ENCODE assay signal across 15 cellular contexts in the genomic region with DNA sequence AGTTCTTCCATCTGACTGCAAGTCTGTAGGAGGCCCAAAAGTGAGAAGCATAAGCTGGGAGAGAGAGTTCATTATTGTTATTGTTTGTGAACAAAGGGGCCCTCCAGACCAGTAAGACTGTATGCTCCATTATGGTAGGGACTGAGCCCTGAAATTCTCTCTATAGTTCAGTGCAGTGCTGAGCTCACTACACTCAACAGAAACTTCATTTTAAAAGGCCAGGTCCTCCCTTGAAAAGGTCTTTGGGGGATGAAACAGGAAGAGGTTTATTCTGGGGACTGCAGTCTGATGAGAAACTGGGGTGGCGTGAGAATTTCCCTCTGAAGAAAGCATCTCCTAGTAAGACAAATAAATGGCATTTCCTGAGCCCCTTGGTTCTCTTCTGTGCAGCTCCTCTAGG. TPM values are rescaled to one million over a fixed set of nuclear protein-coding genes. Genes with fewer than 3 reads are reported as not detected.
DNase-seq lines count a peak whose midpoint lies in the region; TF ChIP-seq lines count a peak whose summit lies in the region.
"Had no signal": no experiment of that assay in that cellular context is flagged by ENCODE, and none has a peak within 500 bp of the region (broad histone marks: within the 10 kb centered on the region; RNA-seq: fewer than 3 reads in every experiment).

No MANE protein-coding gene starts in this region.

- WGBS in mesenchymal stem cell = 71% methylated on average over 1 of the region's 1 CpG

- H3K27ac ChIP-seq in 22Rv1 = peak overlapping the region; percentile 26; the same call in 1 of the 2 replicates
- peak overlapping the region; percentile 38 for H3K27ac ChIP-seq in DOHH2 (ENCODE audit: low read depth, low read length)
- H3K27ac ChIP-seq in mesenchymal stem cell (ENCODE audit: low read length, poor library complexity, severe bottlenecking) = no peak overlapping the region
- H3K27ac ChIP-seq: C4-2B, SJSA1 had no signal

- H3K4me1 ChIP-seq in DOHH2 (ENCODE audit: control insufficient read depth, low read length) = peaks cover 33% of the 10 kb centered on the region
- H3K4me1 ChIP-seq in mesenchymal stem cell (ENCODE audit: control insufficient read depth, insufficient read depth, low read depth, low read length) = peaks cover 4% of the 10 kb centered on the region

- H3K23ac ChIP-seq in mesenchymal stem cell (ENCODE audit: low read length in 2 of 2) = no peak overlapping the region

- H3K14ac ChIP-seq in mesenchymal stem cell (ENCODE audit: low read length in 2 of 2) = peak overlapping the region in 1 of 2 experiments; percentile 10

- H3K18ac ChIP-seq in mesenchymal stem cell (ENCODE audit: low read depth in 1 of 2, low read length in 2 of 2) = peak overlapping the region in 1 of 2 experiments; percentile 50

- no peak overlapping the region for H2AK5ac ChIP-seq in mesenchymal stem cell (ENCODE audit: low read length, severe bottlenecking)

- H3K4me2 ChIP-seq in DOHH2 (ENCODE audit: low read length) (peak overlapping the region; percentile 36), mesenchymal stem cell (ENCODE audit: low read length, poor library complexity, severe bottlenecking) (no peak overlapping the region)

- H2BK12ac ChIP-seq in mesenchymal stem cell (ENCODE audit: low read length in 2 of 2) = peak overlapping the region in 1 of 2 experiments; percentile 51

- H3K36me3 ChIP-seq in DOHH2 (ENCODE audit: control insufficient read depth, low read length) (peaks cover 42% of the 10 kb centered on the region), mesenchymal stem cell (ENCODE audit: control insufficient read depth in 1 of 2, insufficient read depth in 2 of 2, low read depth in 1 of 2, low read length in 2 of 2) (peaks cover 30 to 36% of the 10 kb centered on the region in 2 experiments)

- H4K20me1 ChIP-seq in DOHH2 (ENCODE audit: control insufficient read depth, insufficient read depth, low read depth, low read length) = no peaks in the 10 kb centered on the region

- no peaks in the 10 kb centered on the region for H3K36me3 Mint-ChIP-seq in activated naive CD8-positive, alpha-beta T cell
- H3K36me3 Mint-ChIP-seq in progenitor cell of endocrine pancreas (ENCODE audit: insufficient read depth) = peaks cover 1% of the 10 kb centered on the region

- no peak overlapping the region for H2BK15ac ChIP-seq in mesenchymal stem cell (ENCODE audit: low read depth, poor library complexity, severe bottlenecking)

- peaks cover 21% of the 10 kb centered on the region for H3K4me1 Mint-ChIP-seq in activated naive CD8-positive, alpha-beta T cell (ENCODE audit: low read depth)
- peaks cover 1% of the 10 kb centered on the region for H3K4me1 Mint-ChIP-seq in progenitor cell of endocrine pancreas (ENCODE audit: low read depth)

- H2AFZ ChIP-seq in mesenchymal stem cell (ENCODE audit: low read depth, low read length) = no peak overlapping the region

- H3K4me3 ChIP-seq in DOHH2 (ENCODE audit: low read length) (no peak overlapping the region), mesenchymal stem cell (ENCODE audit: insufficient read depth in 1 of 2, low read depth in 1 of 2, low read length in 2 of 2) (no peak overlapping the region)
- H3K4me3 ChIP-seq: SJSA1, stomach had no signal

- H2BK120ac ChIP-seq in mesenchymal stem cell (ENCODE audit: low read depth, low read length) = no peak overlapping the region

- no peaks in the 10 kb centered on the region for H3K27me3 Mint-ChIP-seq in activated naive CD8-positive, alpha-beta T cell
- no peaks in the 10 kb centered on the region for H3K27me3 Mint-ChIP-seq in progenitor cell of endocrine pancreas

- no peak overlapping the region for H3K4me3 Mint-ChIP-seq in activated naive CD8-positive, alpha-beta T cell
- H3K4me3 Mint-ChIP-seq in progenitor cell of endocrine pancreas (ENCODE audit: low read depth) = no peak overlapping the region

- no peak overlapping the region for H2BK5ac ChIP-seq in mesenchymal stem cell (ENCODE audit: low read depth, low read length, poor library complexity, severe bottlenecking)

- no peak overlapping the region for H4K8ac ChIP-seq in mesenchymal stem cell (ENCODE audit: low read length)

- peaks cover 23% of the 10 kb centered on the region for H3F3A ChIP-seq in DOHH2 (ENCODE audit: control insufficient read depth, insufficient read depth)

- H3K9me3 ChIP-seq in DOHH2 (ENCODE audit: control insufficient read depth, insufficient read depth, low read length) (no peaks in the 10 kb centered on the region), mesenchymal stem cell (ENCODE audit: control insufficient read depth, low read length) (no peaks in the 10 kb centered on the region)
- H3K9me3 ChIP-seq: SJSA1, stomach had no signal

- H3K79me1 ChIP-seq in mesenchymal stem cell (replicated peaks; ENCODE audit: low read length, poor library complexity, severe bottlenecking) = peaks cover 1% of the 10 kb centered on the region

- H3K27me3 ChIP-seq in DOHH2 (ENCODE audit: control insufficient read depth, low read length) (no peaks in the 10 kb centered on the region), mesenchymal stem cell (ENCODE audit: control insufficient read depth in 1 of 2, insufficient read depth in 1 of 2, low read length in 2 of 2) (no peaks in the 10 kb centered on the region)
- H3K27me3 ChIP-seq: SJSA1, stomach had no signal

- no peak for TF ChIP-seq CTCF in 22Rv1 (IDR thresholded peaks at IDR 0.05)
- no peak for TF ChIP-seq CTCF in DOHH2 (IDR thresholded peaks at IDR 0.05; ENCODE audit: low read depth, low read length, poor library complexity, severe bottlenecking)
- TF ChIP-seq CTCF in progenitor cell of endocrine pancreas (IDR thresholded peaks at IDR 0.05; ENCODE audit: unreplicated experiment) = no peak

- H3K27ac Mint-ChIP-seq in activated naive CD8-positive, alpha-beta T cell = peak overlapping the region; percentile 76
- H3K27ac Mint-ChIP-seq in progenitor cell of endocrine pancreas = no peak overlapping the region

- H3K9me2 ChIP-seq in DOHH2 (replicated peaks; ENCODE audit: control insufficient read depth, low read length) = no peaks in the 10 kb centered on the region

- no peak overlapping the region for H3K4ac ChIP-seq in mesenchymal stem cell (ENCODE audit: low read depth in 1 of 2, low read length in 2 of 2)

- H3K79me2 ChIP-seq in DOHH2 (ENCODE audit: control insufficient read depth, low read length) = peaks cover 14% of the 10 kb centered on the region

- DNase-seq in mesenchymal stem cell = no peak
- no peak for DNase-seq in NOMO-1 (lab: John Stamatoyannopoulos, UW; ENCODE audit: unreplicated experiment in 2 of 2)
- DNase-seq in dermis blood vessel endothelial cell = no peak
- no peak for DNase-seq in NCI-H2029 treated with DMSO at 0.1 percent for 48 hours (lab: John Stamatoyannopoulos, UW)
- no peak for DNase-seq in progenitor cell of endocrine pancreas (ENCODE audit: low spot score, unreplicated experiment)
- DNase-seq: GF-D8; NCI-H1694; NCI-H774; stimulated activated CD4-positive, alpha-beta T cell treated with anti-CD3 and anti-CD28 coated beads, Interleukin-2, amount 100 ng/mL, for 48 hours; stomach had no signal

- peak overlapping the region; percentile 46 for H4K91ac ChIP-seq in mesenchymal stem cell (ENCODE audit: low read length)

- H3K9me3 Mint-ChIP-seq in activated naive CD8-positive, alpha-beta T cell (ENCODE audit: low read depth) = no peaks in the 10 kb centered on the region
- no peaks in the 10 kb centered on the region for H3K9me3 Mint-ChIP-seq in progenitor cell of endocrine pancreas (ENCODE audit: low read depth)

- no peak overlapping the region for H3K9ac ChIP-seq in mesenchymal stem cell (ENCODE audit: low read length)

RNA-seq across cellular contexts. Expression of a gene that starts 5.5 kb away (rescaled TPM):
- polyA plus RNA-seq in mesenchymal stem cell (2013, experiment 1 of 2) = 15.0 TPM
- 14.1 TPM for polyA plus RNA-seq in mesenchymal stem cell (2013, experiment 2 of 2)
- total RNA-seq in dermis blood vessel endothelial cell (5.4 and 9.9 TPM in 2 replicates), progenitor cell of endocrine pancreas (48.8 and 52.6 TPM in 2 replicates)

RNA-seq across cellular contexts. Expression of a gene that starts 18.3 kb away (rescaled TPM):
- polyA plus RNA-seq in mesenchymal stem cell (2013, experiment 1 of 2) = 21.7 TPM
- polyA plus RNA-seq in mesenchymal stem cell (2013, experiment 2 of 2) = 18.0 TPM
- total RNA-seq in dermis blood vessel endothelial cell (17.3 and 18.0 TPM in 2 replicates), progenitor cell of endocrine pancreas (84.7 and 93.4 TPM in 2 replicates)

RNA-seq across cellular contexts. Expression of a gene that starts 30.2 kb away (rescaled TPM):
- polyA plus RNA-seq in mesenchymal stem cell (2013, experiment 1 of 2) = 30.3 TPM
- polyA plus RNA-seq in mesenchymal stem cell (2013, experiment 2 of 2) = 27.0 TPM
- total RNA-seq in dermis blood vessel endothelial cell (3.7 and 7.5 TPM in 2 replicates), progenitor cell of endocrine pancreas (40.9 and 41.9 TPM in 2 replicates)

RNA-seq across cellular contexts. Expression of a gene that starts 35.1 kb away (rescaled TPM):
- 106 TPM for polyA plus RNA-seq in mesenchymal stem cell (2013, experiment 1 of 2)
- polyA plus RNA-seq in mesenchymal stem cell (2013, experiment 2 of 2) = 105 TPM
- total RNA-seq in dermis blood vessel endothelial cell (153 and 161 TPM in 2 replicates), progenitor cell of endocrine pancreas (70.6 and 75.4 TPM in 2 replicates)

RNA-seq across cellular contexts. Expression of a gene that starts 39.5 kb away (rescaled TPM):
- polyA plus RNA-seq in mesenchymal stem cell (2013, experiment 1 of 2) = 3.3 TPM
- 2.9 TPM for polyA plus RNA-seq in mesenchymal stem cell (2013, experiment 2 of 2)
- total RNA-seq in dermis blood vessel endothelial cell = 11.0 and 13.1 TPM in 2 replicates
- total RNA-seq in progenitor cell of endocrine pancreas = 36.6 and 41.7 TPM in 2 replicates
